ENCODE assay signal across 35 cellular contexts in the genomic region with DNA sequence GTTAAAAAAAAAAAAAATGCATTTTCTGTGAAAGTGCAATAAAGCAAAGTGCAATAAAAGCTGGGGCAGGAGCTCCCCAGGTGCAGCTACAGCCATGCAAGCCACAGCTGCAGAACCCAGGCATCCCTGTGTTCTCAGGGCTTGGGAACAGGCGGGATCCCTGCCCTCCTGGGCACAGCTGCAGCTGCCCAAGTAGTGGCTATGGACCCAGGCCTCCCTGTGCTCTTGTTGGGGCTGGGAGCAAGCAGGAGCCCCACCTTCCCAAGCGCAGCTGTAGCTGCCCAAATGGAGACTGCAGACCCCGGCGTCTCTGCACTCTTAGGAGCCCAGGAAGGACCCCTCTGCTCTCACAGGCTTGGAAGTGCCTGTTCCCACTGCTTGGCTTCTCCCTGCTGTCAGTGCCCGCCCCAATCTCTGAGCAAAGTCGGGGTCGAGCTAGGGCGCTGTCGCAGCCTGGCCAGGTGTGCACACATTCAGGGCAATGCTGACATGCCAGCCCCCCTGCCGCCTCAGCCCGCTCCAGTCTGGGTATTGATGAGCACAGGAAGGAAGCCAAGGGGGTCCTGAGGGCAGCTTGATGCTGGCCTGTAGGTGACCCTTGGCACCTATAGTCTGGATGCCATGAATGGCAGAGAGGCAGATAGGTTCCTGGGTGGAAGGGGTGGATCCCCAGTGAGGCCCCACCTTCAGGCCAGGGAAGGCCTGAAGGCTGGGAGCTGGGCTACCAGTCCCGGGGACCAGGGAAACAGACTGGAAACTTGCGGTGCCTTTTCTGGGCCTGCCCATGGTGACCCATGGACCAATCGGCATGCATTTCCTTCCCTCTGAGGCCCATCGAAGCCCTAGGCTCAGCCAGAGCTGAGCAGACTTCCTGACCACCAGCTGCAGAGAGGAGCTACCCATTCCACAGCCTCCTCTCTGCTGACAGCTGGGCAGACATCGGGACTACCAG.
"Had no signal": no experiment of that assay in that cellular context is flagged by ENCODE, and none has a peak within 500 bp of the region (broad histone marks: within the 10 kb centered on the region; RNA-seq: fewer than 3 reads in every experiment).

No MANE protein-coding gene starts in this region.

- H3K27ac ChIP-seq: ascending aorta, breast epithelium, cardiac muscle cell, colonic mucosa, dorsolateral prefrontal cortex, esophagus muscularis mucosa, foreskin keratinocyte, gastrocnemius medialis, WERI-Rb-1 had no signal

- H3K36me3 ChIP-seq: ascending aorta, breast epithelium, cardiac muscle cell, colonic mucosa, esophagus muscularis mucosa, gastrocnemius medialis, WERI-Rb-1 had no signal

- H3K9me3 ChIP-seq: ascending aorta, breast epithelium, colonic mucosa, esophagus muscularis mucosa, gastrocnemius medialis had no signal

- H3K4me1 ChIP-seq: ascending aorta, breast epithelium, colonic mucosa, foreskin keratinocyte had no signal

- H3K27me3 ChIP-seq: ascending aorta had no signal

- ATAC-seq: activated CD4-positive, alpha-beta T cell treated with anti-CD3 and anti-CD28 coated beads for 36 hours; activated CD8-positive, alpha-beta memory T cell treated with anti-CD3 and anti-CD28 coated beads, Interleukin-2, amount 10 ng/mL, durations not matched to agents 7 days and 5 days; activated CD8-positive, alpha-beta T cell treated with anti-CD3 and anti-CD28 coated beads, Interleukin-2, amount 10 ng/mL, durations not matched to agents 7 days and 5 days; activated naive CD4-positive, alpha-beta T cell treated with anti-CD3 and anti-CD28 coated beads, Interleukin-2, amount 50 U/mL, for 72 hours; foreskin keratinocyte; gastrocnemius medialis; T-helper 17 cell had no signal

- H3K4me3 Mint-ChIP-seq: activated CD4-positive, alpha-beta memory T cell treated with anti-CD3 and anti-CD28 coated beads for 36 hours; activated CD4-positive, alpha-beta T cell treated with anti-CD3 and anti-CD28 coated beads for 36 hours; activated CD4-positive, alpha-beta T cell treated with anti-CD3 and anti-CD28 coated beads, Interleukin-2, amount 10 ng/mL, durations not matched to agents 24 days and 14 days; activated CD8-positive, alpha-beta memory T cell treated with anti-CD3 and anti-CD28 coated beads, Interleukin-2, amount 10 ng/mL, durations not matched to agents 7 days and 5 days; activated CD8-positive, alpha-beta T cell treated with anti-CD3 and anti-CD28 coated beads, Interleukin-2, amount 10 ng/mL, durations not matched to agents 7 days and 5 days; activated naive CD4-positive, alpha-beta T cell treated with anti-CD3 and anti-CD28 coated beads, Interleukin-2, amount 10 ng/mL, durations not matched to agents 7 days and 5 days; activated naive CD8-positive, alpha-beta T cell treated with anti-CD3 and anti-CD28 coated beads, Interleukin-2, amount 10 ng/mL, durations not matched to agents 7 days and 5 days; brain; dendritic cell treated with granulocyte-macrophage colony-stimulating factor and Interleukin-4, amounts not matched to agents 40 ng/mL and 50 ng/mL, for 4 days; T-helper 17 cell; T-helper 2 cell treated with Interferon-gamma antibody and Interleukin-4, amounts not matched to agents 5 μg/mL and 100 μg/mL, for 36 hours had no signal

- DNase-seq: activated CD4-positive, alpha-beta memory T cell treated with anti-CD3 and anti-CD28 coated beads for 36 hours; activated CD4-positive, alpha-beta T cell treated with anti-CD3 and anti-CD28 coated beads for 36 hours; activated CD4-positive, alpha-beta T cell treated with anti-CD3 and anti-CD28 coated beads, Interleukin-2, amount 10 ng/mL, durations not matched to agents 24 days and 14 days; activated CD4-positive, CD25-positive, alpha-beta regulatory T cell; activated CD4-positive, CD25-positive, alpha-beta regulatory T cell treated with anti-CD3 and anti-CD28 coated beads, Interleukin-2, amount 50 U/mL, for 72 hours; activated CD8-positive, alpha-beta memory T cell treated with anti-CD3 and anti-CD28 coated beads, Interleukin-2, amount 10 ng/mL, durations not matched to agents 7 days and 5 days; activated CD8-positive, alpha-beta memory T cell treated with anti-CD3 and anti-CD28 coated beads, Interleukin-2, amount 50 U/mL, for 4 hours; activated CD8-positive, alpha-beta T cell treated with anti-CD3 and anti-CD28 coated beads, Interleukin-2, amount 10 ng/mL, durations not matched to agents 7 days and 5 days; activated gamma-delta T cell; activated naive CD4-positive, alpha-beta T cell; activated naive CD4-positive, alpha-beta T cell treated with anti-CD3 and anti-CD28 coated beads, Interleukin-2, amount 10 ng/mL, durations not matched to agents 7 days and 5 days; activated naive CD8-positive, alpha-beta T cell treated with anti-CD3 and anti-CD28 coated beads, Interleukin-2, amount 10 ng/mL, durations not matched to agents 7 days and 5 days; activated T-cell treated with anti-CD3 and anti-CD28 coated beads, Interleukin-2, amount 50 U/mL, for 1 hour; activated T-cell treated with anti-CD3 and anti-CD28 coated beads, Interleukin-2, amount 50 U/mL, for 48 hours; central memory CD4-positive, alpha-beta T cell; cerebellar nuclear complex; colonic mucosa; dorsolateral prefrontal cortex; effector memory CD4-positive, alpha-beta T cell; erythroblast; foreskin keratinocyte; gastrocnemius medialis; glutamatergic neuron; T-helper 1 cell; T-helper 17 cell; T1000; WERI-Rb-1 had no signal

- H3K9me3 Mint-ChIP-seq: activated CD4-positive, alpha-beta memory T cell treated with anti-CD3 and anti-CD28 coated beads for 36 hours; activated CD4-positive, alpha-beta T cell treated with anti-CD3 and anti-CD28 coated beads, Interleukin-2, amount 10 ng/mL, durations not matched to agents 24 days and 14 days; activated naive CD4-positive, alpha-beta T cell treated with anti-CD3 and anti-CD28 coated beads, Interleukin-2, amount 10 ng/mL, durations not matched to agents 7 days and 5 days; activated naive CD4-positive, alpha-beta T cell treated with anti-CD3 and anti-CD28 coated beads, Interleukin-2, amount 50 U/mL, for 72 hours; activated naive CD8-positive, alpha-beta T cell treated with anti-CD3 and anti-CD28 coated beads, Interleukin-2, amount 10 ng/mL, durations not matched to agents 7 days and 5 days; dendritic cell treated with granulocyte-macrophage colony-stimulating factor and Interleukin-4, amounts not matched to agents 40 ng/mL and 50 ng/mL, for 4 days; T-helper 2 cell treated with Interferon-gamma antibody and Interleukin-4, amounts not matched to agents 5 μg/mL and 100 μg/mL, for 36 hours had no signal

- H3K27ac Mint-ChIP-seq: activated CD4-positive, alpha-beta memory T cell treated with anti-CD3 and anti-CD28 coated beads for 36 hours; activated CD4-positive, alpha-beta T cell treated with anti-CD3 and anti-CD28 coated beads for 36 hours; activated CD4-positive, alpha-beta T cell treated with anti-CD3 and anti-CD28 coated beads, Interleukin-2, amount 10 ng/mL, durations not matched to agents 24 days and 14 days; activated CD8-positive, alpha-beta memory T cell treated with anti-CD3 and anti-CD28 coated beads, Interleukin-2, amount 10 ng/mL, durations not matched to agents 7 days and 5 days; activated CD8-positive, alpha-beta T cell treated with anti-CD3 and anti-CD28 coated beads, Interleukin-2, amount 10 ng/mL, durations not matched to agents 7 days and 5 days; activated naive CD4-positive, alpha-beta T cell treated with anti-CD3 and anti-CD28 coated beads, Interleukin-2, amount 10 ng/mL, durations not matched to agents 7 days and 5 days; activated naive CD4-positive, alpha-beta T cell treated with anti-CD3 and anti-CD28 coated beads, Interleukin-2, amount 50 U/mL, for 72 hours; activated naive CD8-positive, alpha-beta T cell treated with anti-CD3 and anti-CD28 coated beads, Interleukin-2, amount 10 ng/mL, durations not matched to agents 7 days and 5 days; brain; dendritic cell treated with granulocyte-macrophage colony-stimulating factor and Interleukin-4, amounts not matched to agents 40 ng/mL and 50 ng/mL, for 4 days; T-helper 17 cell; T-helper 2 cell treated with Interferon-gamma antibody and Interleukin-4, amounts not matched to agents 5 μg/mL and 100 μg/mL, for 36 hours had no signal

- H3K36me3 Mint-ChIP-seq: activated CD4-positive, alpha-beta memory T cell treated with anti-CD3 and anti-CD28 coated beads for 36 hours; activated CD8-positive, alpha-beta memory T cell treated with anti-CD3 and anti-CD28 coated beads, Interleukin-2, amount 10 ng/mL, durations not matched to agents 7 days and 5 days; activated naive CD4-positive, alpha-beta T cell treated with anti-CD3 and anti-CD28 coated beads, Interleukin-2, amount 10 ng/mL, durations not matched to agents 7 days and 5 days; activated naive CD8-positive, alpha-beta T cell treated with anti-CD3 and anti-CD28 coated beads, Interleukin-2, amount 10 ng/mL, durations not matched to agents 7 days and 5 days; brain had no signal

- H3K4me3 ChIP-seq: ascending aorta, breast epithelium, cardiac muscle cell, colonic mucosa, dorsolateral prefrontal cortex, esophagus muscularis mucosa, gastrocnemius medialis had no signal
